ENCODE assay signal across 11 cellular contexts in genomic region chrX:72394518-72395163, GRCh38.
DNase-seq lines count a peak whose midpoint lies in the region; ATAC-seq lines count a peak whose summit lies in the region.
"Had no signal": no experiment of that assay in that cellular context is flagged by ENCODE, and none has a peak within 500 bp of the region (broad histone marks: within the 10 kb centered on the region; RNA-seq: fewer than 3 reads in every experiment).

No MANE protein-coding gene starts in this region.

- H3K4me3 Mint-ChIP-seq in activated T-cell treated with anti-CD3 and anti-CD28 coated beads, Interleukin-2, amount 50 U/mL, for 72 hours: no peak overlapping the region
- H3K4me3 Mint-ChIP-seq: central memory CD8-positive, alpha-beta T cell; memory B cell; T-helper 17 cell had no signal

- H3K4me1 Mint-ChIP-seq in activated T-cell treated with anti-CD3 and anti-CD28 coated beads, Interleukin-2, amount 50 U/mL, for 72 hours (ENCODE audit: low read depth): no peaks in the 10 kb centered on the region
- H3K4me1 Mint-ChIP-seq: central memory CD8-positive, alpha-beta T cell; memory B cell; T-helper 17 cell had no signal

- no peaks in the 10 kb centered on the region for H3K27me3 Mint-ChIP-seq in activated T-cell treated with anti-CD3 and anti-CD28 coated beads, Interleukin-2, amount 50 U/mL, for 72 hours (ENCODE audit: low read depth)
- H3K27me3 Mint-ChIP-seq: central memory CD8-positive, alpha-beta T cell; memory B cell; T-helper 17 cell had no signal

- H3K27ac Mint-ChIP-seq in activated T-cell treated with anti-CD3 and anti-CD28 coated beads, Interleukin-2, amount 50 U/mL, for 72 hours: no peak overlapping the region
- H3K27ac Mint-ChIP-seq: memory B cell, T-helper 17 cell had no signal

- H3K9me3 Mint-ChIP-seq in activated T-cell treated with anti-CD3 and anti-CD28 coated beads, Interleukin-2, amount 50 U/mL, for 72 hours: no peaks in the 10 kb centered on the region
- H3K9me3 Mint-ChIP-seq: central memory CD8-positive, alpha-beta T cell; memory B cell had no signal

- peaks cover 0 to 1% of the 10 kb centered on the region in 2 donors for H3K36me3 Mint-ChIP-seq in activated T-cell treated with anti-CD3 and anti-CD28 coated beads, Interleukin-2, amount 50 U/mL, for 72 hours (ENCODE audit: insufficient read depth in 2 of 2)

- ATAC-seq in GM18517 (IDR thresholded peaks at IDR 0.05; ENCODE audit: unreplicated experiment): no peak
- ATAC-seq in activated T-cell treated with anti-CD3 and anti-CD28 coated beads, Interleukin-2, amount 50 U/mL, for 72 hours (replicated peaks in 1 of 2): no peak
- ATAC-seq: T-helper 17 cell had no signal

- DNase-seq in HCEC 1CT (peak; percentile 37), astrocyte of the hippocampus (ENCODE audit: low read depth, low spot score) (peak; percentile 77), hepatic stellate cell (ENCODE audit: low spot score) (peak; percentile 5), stromal cell of bone marrow (ENCODE audit: low read depth) (peak; percentile 26), NCI-H1694 treated with DMSO at 0.1 percent for 48 hours (lab: John Stamatoyannopoulos, UW) (no peak)
- DNase-seq in activated T-cell treated with anti-CD3 and anti-CD28 coated beads, Interleukin-2, amount 50 U/mL, for 72 hours: no peak
- DNase-seq: small intestine, T-helper 17 cell had no signal

Comparison
In these comparisons a context has a peak if more than half of its experiments do, and no peak if none do; other contexts are left out.
1. DNase-seq: peak in HCEC 1CT (single experiment), astrocyte of the hippocampus (single experiment), hepatic stellate cell (single experiment) and stromal cell of bone marrow (single experiment); none in activated T-cell treated with anti-CD3 and anti-CD28 coated beads, Interleukin-2, amount 50 U/mL, for 72 hours (0 of 2) and NCI-H1694 treated with DMSO at 0.1 percent for 48 hours (single experiment).